8 cellular contexts compared by ENCODE assay signal in the genomic region with DNA sequence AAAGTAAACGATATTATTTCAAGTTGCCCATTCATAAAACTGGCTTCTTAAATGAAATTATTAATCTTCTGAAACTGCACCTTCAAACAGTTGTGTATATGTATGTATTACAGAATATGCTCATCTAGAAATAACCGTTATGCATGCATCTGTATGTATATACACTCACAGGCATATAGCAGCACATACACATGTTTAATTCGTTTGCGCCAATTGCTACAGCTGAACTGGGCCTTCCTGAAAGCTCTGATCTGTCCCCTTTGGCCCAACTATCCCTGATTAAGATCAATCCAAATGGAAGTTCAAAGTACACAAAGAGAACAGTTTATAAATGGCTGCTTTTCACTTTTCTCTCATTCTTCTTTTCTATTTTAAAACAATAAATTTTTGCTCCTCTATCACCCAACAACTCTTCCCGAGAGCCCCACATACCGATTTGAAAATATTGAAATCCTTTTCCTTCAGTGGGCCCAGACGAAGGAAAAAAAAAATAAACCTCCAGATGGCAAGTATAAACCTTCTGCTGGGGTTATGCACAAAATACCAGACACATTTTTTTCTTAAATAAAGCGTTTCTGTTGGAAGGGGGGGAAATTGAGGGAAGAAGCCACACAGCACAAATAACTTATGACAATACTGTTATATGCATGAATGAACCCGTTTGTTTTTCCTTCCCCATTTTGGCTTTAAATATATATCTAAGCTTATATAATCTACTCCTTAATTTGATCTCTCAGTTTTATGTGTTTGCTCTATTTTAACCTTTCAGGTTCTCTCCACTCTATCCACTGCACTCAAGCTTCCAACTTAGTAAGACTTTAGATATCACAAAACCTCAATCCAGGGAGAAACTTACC.
DNase-seq lines count a peak whose midpoint lies in the region; ATAC-seq and TF ChIP-seq lines count a peak whose summit lies in the region.

No MANE protein-coding gene starts in this region.

- H2BK120ac ChIP-seq in neuronal stem cell (ENCODE audit: low read depth, low read length): no peak overlapping the region

- H2AK5ac ChIP-seq in neuronal stem cell (ENCODE audit: low read depth, low read length): no peak overlapping the region

- H4K8ac ChIP-seq in neuronal stem cell (ENCODE audit: low read depth, low read length): no peak overlapping the region

- no peak for ATAC-seq in GM18505 (IDR thresholded peaks at IDR 0.05; ENCODE audit: unreplicated experiment)
- ATAC-seq in GM19463 (IDR thresholded peaks at IDR 0.05; ENCODE audit: unreplicated experiment): no peak

- no peaks in the 10 kb centered on the region for H3K27me3 ChIP-seq in BLaER1
- H3K27me3 ChIP-seq in neuronal stem cell (ENCODE audit: control insufficient read depth in 3 of 3, insufficient read depth in 3 of 3, low read depth in 1 of 3, low read length in 3 of 3): peaks cover 0 to 6% (median 0%) of the 10 kb centered on the region in 3 experiments

- H3K4ac ChIP-seq in neuronal stem cell (ENCODE audit: low read length): no peak overlapping the region

- H3K27ac ChIP-seq in BLaER1: peak overlapping the region; percentile 76
- H3K27ac ChIP-seq in neuronal stem cell (replicated peaks; ENCODE audit: low read length): no peak overlapping the region

- H4K91ac ChIP-seq in neuronal stem cell (ENCODE audit: low read depth, low read length, poor library complexity): no peak overlapping the region

- no peak overlapping the region for H2BK15ac ChIP-seq in neuronal stem cell (ENCODE audit: low read length)

- H3K18ac ChIP-seq in neuronal stem cell (ENCODE audit: low read length): no peak overlapping the region

- no peak overlapping the region for H3K14ac ChIP-seq in neuronal stem cell (ENCODE audit: low read length)

- WGBS in neuronal stem cell (ENCODE audit: extremely low coverage in 2 of 2, insufficient read length in 2 of 2, insufficient replicate concordance in 1 of 2), 2 donors: 100% methylated on average over 2 of the region's 9 CpGs; no CpG with 5 or more reads in 1 of the 2 donors

- peak; percentile 24 for DNase-seq in NCI-H1092 (lab: John Stamatoyannopoulos, UW)
- DNase-seq in choroid plexus epithelial cell (ENCODE audit: low read depth): peak; percentile 39
- no peak for DNase-seq in neuronal stem cell (ENCODE audit: low spot score)
- DNase-seq in ureter (ENCODE audit: low spot score): no peak
- DNase-seq in GM03348 (ENCODE audit: low spot score): no peak

- H3K79me1 ChIP-seq in neuronal stem cell (ENCODE audit: low read depth, low read length): no peaks in the 10 kb centered on the region

- peaks cover 76% of the 10 kb centered on the region for H3K4me1 ChIP-seq in BLaER1
- H3K4me1 ChIP-seq in neuronal stem cell (ENCODE audit: control insufficient read depth in 2 of 2, insufficient read depth in 1 of 2, low read depth in 1 of 2, low read length in 2 of 2): peaks cover 14 to 22% of the 10 kb centered on the region in 2 donors

- H3K4me3 ChIP-seq in BLaER1 (peak overlapping the region; percentile 69), choroid plexus epithelial cell (ENCODE audit: low read depth, low read length) (peak overlapping the region; percentile 71), neuronal stem cell (ENCODE audit: low read length in 2 of 2) (no peak overlapping the region)

- H2AFZ ChIP-seq in neuronal stem cell (ENCODE audit: low read length): no peak overlapping the region

- H3K9me3 ChIP-seq in BLaER1 (no peaks in the 10 kb centered on the region), neuronal stem cell (replicated peaks in 1 of 2; ENCODE audit: control insufficient read depth in 2 of 2, insufficient read depth in 1 of 2, low read depth in 1 of 2, low read length in 2 of 2) (no peaks in the 10 kb centered on the region)

- H3K9ac ChIP-seq in BLaER1 (peak overlapping the region; percentile 75), neuronal stem cell (ENCODE audit: low read depth, low read length, poor library complexity) (no peak overlapping the region)

- H3K4me2 ChIP-seq in BLaER1: peak overlapping the region; percentile 81
- H3K4me2 ChIP-seq in neuronal stem cell (ENCODE audit: insufficient read depth, low read length, poor library complexity, severe bottlenecking): peak overlapping the region; percentile 25

- H3K23ac ChIP-seq in neuronal stem cell (ENCODE audit: low read depth, low read length, poor library complexity): no peak overlapping the region

- no peak for TF ChIP-seq CTCF in choroid plexus epithelial cell (conservative IDR thresholded peaks at IDR 0.05; ENCODE audit: low read depth, low read length)

- no peak overlapping the region for H2BK12ac ChIP-seq in neuronal stem cell (ENCODE audit: low read length)

- H2BK5ac ChIP-seq in neuronal stem cell (ENCODE audit: low read length): no peak overlapping the region

- no peak for TF ChIP-seq POLR2A in GM18505 (IDR thresholded peaks at IDR 0.05; ENCODE audit: borderline replicate concordance, extremely low read depth, insufficient read depth, insufficient read length)

- H3K36me3 ChIP-seq in BLaER1: no peaks in the 10 kb centered on the region
- no peaks in the 10 kb centered on the region for H3K36me3 ChIP-seq in neuronal stem cell (replicated peaks in 1 of 2; ENCODE audit: control insufficient read depth in 2 of 2, insufficient read depth in 2 of 2, low read length in 2 of 2)

- H4K20me1 ChIP-seq in BLaER1: peaks cover 100% of the 10 kb centered on the region

Comparison
In these comparisons a context has a peak if more than half of its experiments do, and no peak if none do; other contexts are left out.
1. H3K4me3 ChIP-seq: peak in BLaER1 (single experiment) and choroid plexus epithelial cell (single experiment); none in neuronal stem cell (0 of 2).
2. DNase-seq: peak in NCI-H1092 (single experiment) and choroid plexus epithelial cell (single experiment); none in neuronal stem cell (single experiment), ureter (single experiment) and GM03348 (single experiment).